Comparison of ENCODE assay signal across 21 cellular contexts in genomic region chr2:75174981-75175380, GRCh38. TPM values are rescaled to one million over a fixed set of nuclear protein-coding genes. Genes with fewer than 3 reads are reported as not detected.
DNase-seq lines count a peak whose midpoint lies in the region; ATAC-seq, FAIRE-seq and TF ChIP-seq lines count a peak whose summit lies in the region.
"Had no signal": no experiment of that assay in that cellular context is flagged by ENCODE, and none has a peak within 500 bp of the region (broad histone marks: within the 10 kb centered on the region; RNA-seq: fewer than 3 reads in every experiment).

No MANE protein-coding gene starts in this region.

- no peaks in the 10 kb centered on the region for H3K79me1 ChIP-seq in H1 (ENCODE audit: low read depth, low read length)

- H4K8ac ChIP-seq in H1 (ENCODE audit: extremely low read depth, insufficient read depth, low read length) = no peak overlapping the region

- peak overlapping the region; percentile 31; the same call in 1 of the 2 replicates for H3K27ac Mint-ChIP-seq in GM23338
- H3K27ac Mint-ChIP-seq: CD4-positive, alpha-beta T cell; HFFc6 had no signal

- H3K4ac ChIP-seq in H1 (replicated peaks; ENCODE audit: insufficient read length, low read depth, low read length) = no peak overlapping the region

- no peak overlapping the region for H3K9ac ChIP-seq in H1 (replicated peaks in 1 of 4; ENCODE audit: extremely low read depth in 1 of 4, low read depth in 3 of 4, low read length in 3 of 4)

- H3F3A ChIP-seq in GM23338 (replicated peaks; ENCODE audit: low read depth) = no peaks in the 10 kb centered on the region

- no peak for TF ChIP-seq EP300 in H1 (IDR thresholded peaks at IDR 0.05; ENCODE audit: borderline replicate concordance in 1 of 2, low read depth in 2 of 2, low read length in 2 of 2)

- H2BK12ac ChIP-seq in H1 (ENCODE audit: low read depth, low read length) = no peak overlapping the region

- H3K56ac ChIP-seq in H1 (replicated peaks; ENCODE audit: insufficient read length, low read depth, low read length) = no peak overlapping the region

- peaks cover 38% of the 10 kb centered on the region for H3K4me1 Mint-ChIP-seq in GM23338

- H3K4me1 ChIP-seq in GM23338 (ENCODE audit: insufficient read depth) = peaks cover 50% of the 10 kb centered on the region
- peaks cover 1 to 15% (median 5%) of the 10 kb centered on the region in 4 experiments; a peak in 4 of 7 replicates for H3K4me1 ChIP-seq in H1 (replicated peaks in 1 of 4; ENCODE audit: control insufficient read depth in 3 of 4, insufficient read depth in 4 of 4, low read length in 3 of 4)
- H3K4me1 ChIP-seq: Caco-2 had no signal

- H3K27me3 ChIP-seq in GM23338 (ENCODE audit: insufficient read depth) (no peaks in the 10 kb centered on the region), H1 (replicated peaks in 1 of 4; ENCODE audit: control insufficient read depth in 3 of 4, extremely low read depth in 1 of 4, insufficient read depth in 3 of 4, low read length in 3 of 4) (no peaks in the 10 kb centered on the region)

- no peak overlapping the region for H2AK5ac ChIP-seq in H1 (ENCODE audit: low read depth, low read length)

- H3K18ac ChIP-seq in H1 (ENCODE audit: extremely low read depth, low read length) = no peak overlapping the region; the same call in 1 of the 2 replicates

- peak overlapping the region; percentile 59 for H2BK120ac ChIP-seq in H1 (replicated peaks; ENCODE audit: low read depth, low read length)

- peak; percentile 19 for DNase-seq in Daoy (ENCODE audit: low read depth)
- no peak for DNase-seq in GM23338 (ENCODE audit: low spot score)
- DNase-seq in M059J (ENCODE audit: low read depth) = peak; percentile 9
- no peak for DNase-seq in H1 (ENCODE audit: low read depth in 1 of 2, low spot score in 2 of 2)
- no peak for DNase-seq in NCI-H187 treated with DMSO at 0.1 percent for 48 hours (lab: John Stamatoyannopoulos, UW)
- no peak for DNase-seq in activated CD4-positive, alpha-beta T cell treated with anti-CD3 and anti-CD28 coated beads, Interleukin-2, amount 50 U/mL, for 4 hours
- no peak for DNase-seq in medulla oblongata (ENCODE audit: extremely low spot score)
- no peak for DNase-seq in SIG-M5 (lab: John Stamatoyannopoulos, UW)
- DNase-seq: AML-193; Caco-2; CD4-positive, alpha-beta T cell; H7; HFFc6; IMR-90 had no signal

- H3K4me2 ChIP-seq in GM23338 = peak overlapping the region; percentile 62
- peak overlapping the region; percentile 43 to 64; a peak in 3 of 4 replicates for H3K4me2 ChIP-seq in H1 (ENCODE audit: insufficient read depth in 1 of 2, low read depth in 2 of 2, low read length in 2 of 2)

- H2AFZ ChIP-seq in GM23338 = no peak overlapping the region
- H2AFZ ChIP-seq in H1 (ENCODE audit: low read length) = no peak overlapping the region

- peak overlapping the region; percentile 84 for H3K27ac ChIP-seq in GM23338 (ENCODE audit: low read depth)
- no peak overlapping the region for H3K27ac ChIP-seq in H1 (ENCODE audit: low read depth, low read length)
- H3K27ac ChIP-seq: C4-2B had no signal

- H4K5ac ChIP-seq in H1 (ENCODE audit: insufficient read length, low read depth, low read length) = peak overlapping the region; percentile 95

- TF ChIP-seq RAD21 in H1 (IDR thresholded peaks at IDR 0.05 in 1 of 2, conservative IDR thresholded peaks at IDR 0.05 in 1 of 2; ENCODE audit: low read depth in 2 of 2, low read length in 2 of 2) = no peak

- TF ChIP-seq POLR2A in H1 (IDR thresholded peaks at IDR 0.05; ENCODE audit: control extremely low read depth in 1 of 2, low read depth in 2 of 2, low read length in 2 of 2) = no peak

- POLR2A ChIA-PET in H1 (lab: Charles Lee; ENCODE audit: partially characterized antibody) = no interaction called here

- FAIRE-seq in H1 (lab: Jason Lieb, UNC) = no peak
- FAIRE-seq: D721Med, GM12878, K562 had no signal

- no peak overlapping the region for H3K23ac ChIP-seq in H1 (ENCODE audit: insufficient read length)

- TF ChIP-seq CTCF in GM23338 (conservative IDR thresholded peaks at IDR 0.05; ENCODE audit: low read depth in 2 of 2) = no peak
- no peak for TF ChIP-seq CTCF in H1 (IDR thresholded peaks at IDR 0.05; ENCODE audit: control extremely low read depth in 1 of 3, insufficient read depth in 1 of 3, low read depth in 1 of 3, low read length in 3 of 3)

- no peak for ATAC-seq in GM23338
- ATAC-seq: GM12878, HCT116, K562 had no signal

- no peaks in the 10 kb centered on the region for H3K79me2 ChIP-seq in GM23338 (replicated peaks; ENCODE audit: insufficient read depth)
- no peaks in the 10 kb centered on the region for H3K79me2 ChIP-seq in H1 (ENCODE audit: control insufficient read depth in 1 of 2, insufficient read depth in 2 of 2, low read length in 2 of 2)

- H2BK5ac ChIP-seq in H1 (ENCODE audit: low read depth, low read length) = no peak overlapping the region

- peaks cover 19% of the 10 kb centered on the region for H3K9me2 ChIP-seq in GM23338 (ENCODE audit: insufficient read depth)

- H4K20me1 ChIP-seq in GM23338 (replicated peaks; ENCODE audit: insufficient read depth) = no peaks in the 10 kb centered on the region
- no peaks in the 10 kb centered on the region for H4K20me1 ChIP-seq in H1 (replicated peaks in 1 of 2; ENCODE audit: control insufficient read depth in 1 of 2, insufficient read depth in 2 of 2, low read length in 2 of 2)

- H3K27me3 Mint-ChIP-seq in GM23338 (ENCODE audit: insufficient read depth, low read depth, poor library complexity) = peaks cover 1% of the 10 kb centered on the region
- H3K27me3 Mint-ChIP-seq: CD4-positive, alpha-beta T cell had no signal

- no peak overlapping the region for H3K14ac ChIP-seq in H1 (ENCODE audit: insufficient read length)

- H3K36me3 Mint-ChIP-seq in GM23338 (ENCODE audit: low read depth) = peaks cover 16% of the 10 kb centered on the region; the same call in 2 of the 3 replicates

- H2BK15ac ChIP-seq in H1 (ENCODE audit: low read length) = no peak overlapping the region

- CTCF ChIA-PET in H1 (lab: Charles Lee; ENCODE audit: partially characterized antibody) = interaction anchor here (1.1 kb wide), 1 partner anchor 453 kb away, joined by 3 read pairs; no protein-coding TSS in a partner anchor

- H3K36me3 ChIP-seq in GM23338 (ENCODE audit: insufficient read depth) (no peaks in the 10 kb centered on the region), H1 (ENCODE audit: control insufficient read depth in 2 of 4, insufficient read depth in 4 of 4, low read length in 3 of 4) (no peaks in the 10 kb centered on the region; a peak in 1 of 8 replicates)

- H3K9me3 ChIP-seq in H1 (ENCODE audit: insufficient read depth in 2 of 2, low read depth in 1 of 2, low read length in 1 of 2) = no peaks in the 10 kb centered on the region
- H3K9me3 ChIP-seq: Caco-2 had no signal

- no peak overlapping the region for H2BK20ac ChIP-seq in H1 (ENCODE audit: low read length)

- peaks cover 17% of the 10 kb centered on the region for H3K9me3 Mint-ChIP-seq in GM23338
- H3K9me3 Mint-ChIP-seq: CD4-positive, alpha-beta T cell; HFFc6 had no signal

- H3K4me3 ChIP-seq in GM23338 = peak overlapping the region; percentile 27; the same call in 1 of the 2 replicates
- H3K4me3 ChIP-seq in H1 (ENCODE audit: extremely low read depth in 1 of 4, insufficient read depth in 2 of 4, low read depth in 3 of 4, low read length in 4 of 4) = peak overlapping the region in 1 of 4 experiments; percentile 29; a peak in 1 of 8 replicates
- H3K4me3 ChIP-seq: GM12878, K562 had no signal

- H3K4me3 Mint-ChIP-seq in GM23338 = no peak overlapping the region
- H3K4me3 Mint-ChIP-seq: CD4-positive, alpha-beta T cell; HFFc6 had no signal

- no peak overlapping the region for H4K91ac ChIP-seq in H1 (replicated peaks; ENCODE audit: insufficient read length, low read length)

- WGBS in H1 (ENCODE audit: extremely low coverage in 1 of 2, insufficient coverage in 1 of 2, insufficient read length in 1 of 2, insufficient replicate concordance in 2 of 2, low coverage in 1 of 2, low lambda C conversion rate in 2 of 2, missing lambda C conversion rate in 1 of 2), 2 experiments = 62% methylated on average over 2 of the region's 2 CpGs; no CpG with 5 or more reads in 1 of the 2 experiments

- peaks cover 5% of the 10 kb centered on the region; the same call in 1 of the 2 replicates for H3K23me2 ChIP-seq in H1 (ENCODE audit: low read depth, low read length)

TF ChIP-seq in H1, 55 proteins besides CTCF, POLR2A, EP300 and RAD21:
- TF ChIP-seq BACH1 (IDR thresholded peaks at IDR 0.05; ENCODE audit: low read length) (no peak), RBBP5 (IDR thresholded peaks at IDR 0.05; ENCODE audit: borderline replicate concordance, low read depth, low read length) (no peak), TAF7 (optimal IDR thresholded peaks at IDR 0.05; ENCODE audit: borderline replicate concordance, low read depth, low read length) (no peak), CHD1 (IDR thresholded peaks at IDR 0.05; ENCODE audit: low read depth, low read length) (no peak), HDAC6 (IDR thresholded peaks at IDR 0.05; ENCODE audit: low read depth, low read length) (no peak)
TF ChIP-seq in H1: peak in this region for 0.

RNA-seq across cellular contexts. Expression of gene TACR1, which starts 24.3 kb away (rescaled TPM):
- not detected in 2 replicates for total RNA-seq in Daoy (2014; rRNA removed; shearing (Covaris generic))
- total RNA-seq in GM23338 (2014; rRNA removed; shearing (Covaris generic)) = 5.6 and 7.3 TPM in 2 replicates
- polyA plus RNA-seq in GM23338 (2016; fragmentation: Nextera tagmentation; extraction: Ambion mirVana) (3.5 and 3.6 TPM in 2 replicates), H1 (2011; rRNA removed) (0.09 and 0.17 TPM in 2 replicates)
- total RNA-seq in M059J (2014; rRNA removed; shearing (Covaris generic)) = 0.22 and 0.25 TPM in 2 replicates
- 0.19 and 0.37 TPM in 2 replicates for total RNA-seq in H1 (2021; fragmentation: NEBNext Ultra II Directional; extraction: Animal tissue kit (Norgen Biotek cat#: 25700))
- polyA plus RNA-seq in H1 (2011; cell fraction: cytosol; rRNA removed) = 0.14 TPM
- polyA plus RNA-seq in H1 (2011; cell fraction: nucleus; rRNA removed) = 0.16 TPM
- polyA plus RNA-seq in H1 (2012, experiment 1 of 2) = 0.09 to 0.28 TPM (median 0.18 TPM) in 4 replicates
- 0.04 TPM for polyA plus RNA-seq in H1 (2012, experiment 2 of 2)
- polyA plus RNA-seq in H1 (2013, experiment 1 of 2) = 0.18 TPM
- 0.20 TPM for polyA plus RNA-seq in H1 (2013, experiment 2 of 2)
- 0.37 and 1.4 TPM in 2 replicates for polyA minus RNA-seq in H1 (2011; rRNA and poly(A)+ RNA removed)
- polyA minus RNA-seq in H1 (2011; cell fraction: cytosol; rRNA and poly(A)+ RNA removed) = not detected
- polyA minus RNA-seq in H1 (2011; cell fraction: nucleus; rRNA and poly(A)+ RNA removed) = 0.20 TPM
- total RNA-seq: A172, G401, K562 had no signal
- polyA plus RNA-seq: K562 had no signal

Comparison
In these comparisons a context has a peak if more than half of its experiments do, and no peak if none do; other contexts are left out.
1. DNase-seq: peak in Daoy (single experiment) and M059J (single experiment); none in GM23338 (single experiment), H1 (0 of 2), NCI-H187 treated with DMSO at 0.1 percent for 48 hours (single experiment), activated CD4-positive, alpha-beta T cell treated with anti-CD3 and anti-CD28 coated beads, Interleukin-2, amount 50 U/mL, for 4 hours (0 of 2), medulla oblongata (single experiment) and SIG-M5 (single experiment).